Comparison of ENCODE assay signal across 8 cellular contexts in genomic region chr7:108525985-108526767, GRCh38. TPM values are rescaled to one million over a fixed set of nuclear protein-coding genes. Genes with fewer than 3 reads are reported as not detected.
DNase-seq lines count a peak whose midpoint lies in the region; ATAC-seq, FAIRE-seq and TF ChIP-seq lines count a peak whose summit lies in the region.

Gene PNPLA8 (minus strand): TSS chr7:108526135. CDS start chr7:108515491, 10,644 bp downstream.

- H3K9ac ChIP-seq in trophoblast cell (ENCODE audit: low read length) = peak within 1 kb of the TSS; percentile 78

- peak within 1 kb of the TSS; percentile 64 for H3K18ac ChIP-seq in trophoblast cell (ENCODE audit: low read length)

- no peak within 1 kb of the TSS for H2BK12ac ChIP-seq in trophoblast cell (ENCODE audit: low read length)

- 0 to 1% (median 0%) methylated on average over 22 to 64 of the region's 64 CpGs for WGBS in adrenal gland, 4 donors
- no CpG with 5 or more reads among the region's 64 CpGs for WGBS in trophoblast cell (ENCODE audit: extremely low coverage, insufficient coverage, insufficient read length)
- 1% methylated on average over 39 of the region's 64 CpGs; no CpG with 5 or more reads in 1 of the 2 donors for WGBS in transverse colon (ENCODE audit: low coverage in 1 of 2), 2 donors

- peak within 1 kb of the TSS; percentile 66 to 88 (median 72) for H3K4me3 ChIP-seq in adrenal gland
- peak within 1 kb of the TSS; percentile 95 for H3K4me3 ChIP-seq in trophoblast cell (ENCODE audit: low read depth, low read length)
- H3K4me3 ChIP-seq in transverse colon = peak within 1 kb of the TSS; percentile 58 to 95 (median 78)

- no peak within 1 kb of the TSS for H2AK5ac ChIP-seq in trophoblast cell (ENCODE audit: low read length)

- H2AFZ ChIP-seq in trophoblast cell (ENCODE audit: insufficient read depth, low read length, poor library complexity) = peak within 1 kb of the TSS; percentile 64

- H2BK120ac ChIP-seq in trophoblast cell (ENCODE audit: insufficient read depth, low read length, poor library complexity) = peak within 1 kb of the TSS; percentile 27

- no peak within 1 kb of the TSS for H3K23ac ChIP-seq in trophoblast cell (ENCODE audit: low read length)

- peaks cover 4% of the 10 kb centered on the region for H3K79me1 ChIP-seq in trophoblast cell (ENCODE audit: low read length)

- no peak within 1 kb of the TSS for H3K4ac ChIP-seq in trophoblast cell (ENCODE audit: low read depth, low read length)

- H4K8ac ChIP-seq in trophoblast cell (ENCODE audit: low read depth, low read length) = peak within 1 kb of the TSS; percentile 85

- peak; percentile 86 for TF ChIP-seq POLR2A in GM12892 (IDR thresholded peaks at IDR 0.05; ENCODE audit: low read depth, low read length)
- TF ChIP-seq POLR2A in adrenal gland (IDR thresholded peaks at IDR 0.05) = peak; percentile 97 to 99
- peak; percentile 98 for TF ChIP-seq POLR2A in transverse colon (IDR thresholded peaks at IDR 0.05)

- H3K36me3 ChIP-seq in adrenal gland (replicated peaks in 1 of 2) (no peaks in the 10 kb centered on the region), trophoblast cell (ENCODE audit: control insufficient read depth in 1 of 2, insufficient read depth in 2 of 2, low read length in 2 of 2) (no peaks in the 10 kb centered on the region), transverse colon (no peaks in the 10 kb centered on the region)

- peak within 1 kb of the TSS; percentile 41 for H3K14ac ChIP-seq in trophoblast cell (ENCODE audit: low read length)

- H4K91ac ChIP-seq in trophoblast cell (ENCODE audit: low read depth, low read length) = peak within 1 kb of the TSS; percentile 65

- peak within 1 kb of the TSS; percentile 60 for H4K12ac ChIP-seq in trophoblast cell (ENCODE audit: low read depth, low read length)

- peak in 1 of 6 experiments; percentile 22 for TF ChIP-seq CTCF in adrenal gland (IDR thresholded peaks at IDR 0.05)
- no peak for TF ChIP-seq CTCF in transverse colon (IDR thresholded peaks at IDR 0.05)

- H3K9me3 ChIP-seq in adrenal gland (replicated peaks in 1 of 3) (no peaks in the 10 kb centered on the region), trophoblast cell (ENCODE audit: insufficient read depth, low read depth, low read length) (no peaks in the 10 kb centered on the region), transverse colon (no peaks in the 10 kb centered on the region)

- H3K27me3 ChIP-seq in adrenal gland (no peaks in the 10 kb centered on the region), trophoblast cell (ENCODE audit: insufficient read depth, low read length) (no peaks in the 10 kb centered on the region), transverse colon (no peaks in the 10 kb centered on the region)

- ATAC-seq in HG02852 (IDR thresholded peaks at IDR 0.05; ENCODE audit: unreplicated experiment) = peak; percentile 93

- peak; percentile 98 for FAIRE-seq in GM12892 (lab: Jason Lieb, UNC)

- peak within 1 kb of the TSS; percentile 74 for H3K4me2 ChIP-seq in trophoblast cell (ENCODE audit: low read length)

- in situ Hi-C loops in transverse colon (cut with MboI; ENCODE audit: low pct_ligation_motif_present in 1 of 4, low pct_unique_long_range_greater_than_20kb in 1 of 4, low sequenced_read_pairs in 3 of 4) = loop anchor here in 1 of 4 donors (10.0 kb wide), 1 partner anchor 49 kb away; no protein-coding TSS in a partner anchor

- peak within 1 kb of the TSS; percentile 96 to 100 (median 99) for H3K27ac ChIP-seq in adrenal gland
- H3K27ac ChIP-seq in trophoblast cell (ENCODE audit: low read depth, low read length) = peak within 1 kb of the TSS; percentile 91
- peak within 1 kb of the TSS; percentile 97 to 100 (median 99) for H3K27ac ChIP-seq in transverse colon

- peaks cover 6% of the 10 kb centered on the region for H3K79me2 ChIP-seq in trophoblast cell (ENCODE audit: control insufficient read depth, insufficient read depth, low read length, poor library complexity)

- peaks cover 19 to 37% of the 10 kb centered on the region in 2 donors for H3K4me1 ChIP-seq in adrenal gland (replicated peaks in 1 of 2)
- H3K4me1 ChIP-seq in trophoblast cell (ENCODE audit: control insufficient read depth in 1 of 2, insufficient read depth in 2 of 2, low read length in 2 of 2) = peaks cover 4 to 8% of the 10 kb centered on the region in 2 experiments
- peaks cover 14 to 40% (median 20%) of the 10 kb centered on the region in 4 donors for H3K4me1 ChIP-seq in transverse colon

- peak within 1 kb of the TSS; percentile 53 for H2BK5ac ChIP-seq in trophoblast cell (ENCODE audit: low read depth, low read length, poor library complexity)

- intact Hi-C loops in adrenal gland (cut with DNase I) = no loop called here
- intact Hi-C loops in cardiac septum (cut with DNase I) = loop anchor here (1.0 kb wide), 1 partner anchor 43 kb away; the partner anchor contains the start of genes DNAJB9 and THAP5
- intact Hi-C loops in transverse colon (cut with DNase I; ENCODE audit: low total_unique reads) = loop anchor here (5.0 kb wide), 1 partner anchor 41 kb away; the partner anchor contains the start of genes DNAJB9 and THAP5

- DNase-seq in GM12892 (ENCODE audit: insufficient read length) = peak; percentile 84
- DNase-seq in NCI-H146 (lab: John Stamatoyannopoulos, UW) = peak; percentile 99
- peak; percentile 99 to 100 (median 100) for DNase-seq in T-helper 1 cell
- DNase-seq in adrenal gland = peak; percentile 100
- DNase-seq in cardiac septum (ENCODE audit: low spot score) = peak; percentile 100
- peak; percentile 100 for DNase-seq in trophoblast cell
- DNase-seq in transverse colon = peak; percentile 100

- TF ChIP-seq EP300 in transverse colon (IDR thresholded peaks at IDR 0.05; ENCODE audit: low read depth) = peak; percentile 91

RNA-seq across cellular contexts. Expression of gene PNPLA8, which starts in this region (rescaled TPM):
- 10.8 TPM for polyA plus RNA-seq in GM12892 (2012; ENCODE audit: missing spikeins)
- total RNA-seq in adrenal gland = 10 to 100 TPM; 30.7 to 73.5 (median 50.5) TPM
- polyA plus RNA-seq in adrenal gland = 100 to 1,000 TPM in 1 of 3 donors, 10 to 100 TPM in 2; 17.9 to 131 (median 26.1) TPM
- total RNA-seq in cardiac septum = 31.9 TPM
- polyA plus RNA-seq in trophoblast cell (2013) = 24.4 and 25.3 TPM in 2 replicates
- 10 to 100 TPM in 2 of 4 donors, 1 to 10 TPM in 2; 4.8 to 41.9 (median 18.5) TPM for total RNA-seq in transverse colon

Comparison
In these comparisons a context has a peak if more than half of its experiments do, and no peak if none do; other contexts are left out.
1. Peak in every context shown above with its lines: DNase-seq, ATAC-seq, H3K4me3 ChIP-seq and H3K27ac ChIP-seq.
2. intact Hi-C loops: an anchor here in cardiac septum (1.0 kb wide) and transverse colon (5.0 kb wide); none called in adrenal gland.